ENCODE assay signal across 8 cellular contexts in the genomic region with DNA sequence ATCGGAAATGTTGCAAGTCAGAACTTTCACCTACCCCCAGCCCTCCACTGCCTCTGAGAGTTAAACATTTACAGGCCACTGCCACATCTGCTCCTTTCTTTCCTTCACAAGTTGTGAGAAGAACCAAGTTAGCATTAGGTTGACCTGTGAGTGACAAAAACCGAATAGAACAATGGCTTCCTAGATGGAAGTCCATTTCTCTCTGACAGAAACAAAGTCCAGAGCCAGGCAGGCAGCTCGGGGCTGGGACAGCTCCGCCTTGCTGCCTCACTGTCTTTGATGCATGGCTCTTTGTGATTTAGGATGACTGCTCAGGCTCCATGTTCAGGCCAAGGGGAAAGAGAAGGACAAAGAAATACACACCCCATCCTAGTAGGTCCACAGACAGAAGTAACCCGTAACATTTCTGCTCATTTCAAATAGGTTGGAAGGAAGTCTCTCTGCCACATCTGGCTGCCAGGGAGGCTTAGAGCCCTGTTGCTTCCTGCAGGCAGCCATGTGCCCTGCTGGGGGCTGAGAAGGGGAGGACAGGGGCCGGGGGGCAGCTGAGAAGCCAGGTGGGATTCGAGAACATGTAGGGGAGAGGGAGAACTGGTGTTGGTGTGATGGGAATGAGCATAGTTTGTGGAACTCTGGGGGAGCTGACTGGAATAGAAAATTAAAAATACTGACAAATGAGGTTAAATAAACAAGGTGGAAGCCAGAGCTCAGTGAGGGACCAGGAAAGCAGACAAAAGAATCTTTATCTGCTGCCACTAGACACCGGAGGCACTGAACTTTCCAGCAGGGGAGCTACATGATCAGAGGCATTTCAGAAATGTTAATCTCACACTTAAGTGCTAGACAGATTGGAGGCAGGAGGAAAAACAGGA. TPM values are rescaled to one million over a fixed set of nuclear protein-coding genes. Genes with fewer than 3 reads are reported as not detected.
DNase-seq lines count a peak whose midpoint lies in the region; ATAC-seq, FAIRE-seq and TF ChIP-seq lines count a peak whose summit lies in the region.

No MANE protein-coding gene starts in this region.

- H3K14ac ChIP-seq in mesenchymal stem cell (ENCODE audit: low read length in 2 of 2) = no peak overlapping the region

- ATAC-seq in GM12878 = peak; percentile 37
- no peak for ATAC-seq in effector memory CD8-positive, alpha-beta T cell (replicated peaks)
- ATAC-seq in HG02763 (IDR thresholded peaks at IDR 0.05; ENCODE audit: unreplicated experiment) = no peak

- H3K4me3 ChIP-seq in GM12878 (no peak overlapping the region), mesenchymal stem cell (ENCODE audit: insufficient read depth in 1 of 2, low read depth in 1 of 2, low read length in 2 of 2) (no peak overlapping the region)

- H3K36me3 ChIP-seq in GM12878 (ENCODE audit: control insufficient read depth in 2 of 2, insufficient read depth in 2 of 2, low read length in 1 of 2) = no peaks in the 10 kb centered on the region
- no peaks in the 10 kb centered on the region for H3K36me3 ChIP-seq in mesenchymal stem cell (ENCODE audit: control insufficient read depth in 1 of 2, insufficient read depth in 2 of 2, low read depth in 1 of 2, low read length in 2 of 2)

- H3K4me1 ChIP-seq in GM12878 (ENCODE audit: control insufficient read depth, insufficient read depth, low read length) = peaks cover 37% of the 10 kb centered on the region
- H3K4me1 ChIP-seq in mesenchymal stem cell (ENCODE audit: control insufficient read depth, insufficient read depth, low read depth, low read length) = peaks cover 19% of the 10 kb centered on the region

- H3K9me3 Mint-ChIP-seq in effector memory CD8-positive, alpha-beta T cell = no peaks in the 10 kb centered on the region

- no peaks in the 10 kb centered on the region for H4K20me1 ChIP-seq in GM12878 (ENCODE audit: control insufficient read depth, insufficient read depth)

- TF ChIP-seq RAD21 in Ishikawa (IDR thresholded peaks at IDR 0.05; ENCODE audit: low read depth) (peak; percentile 32), GM12878 (IDR thresholded peaks at IDR 0.05; ENCODE audit: insufficient read depth, low read depth, low read length) (no peak)

- intact Hi-C loops in GM12878 (cut with micrococcal nuclease; ENCODE audit: unreplicated experiment) = no loop called here

- no peak overlapping the region for H3K27ac ChIP-seq in GM12878 (ENCODE audit: control insufficient read depth, insufficient read depth)
- peak overlapping the region; percentile 99 for H3K27ac ChIP-seq in mesenchymal stem cell (ENCODE audit: low read length, poor library complexity, severe bottlenecking)

- no peaks in the 10 kb centered on the region for H3K36me3 Mint-ChIP-seq in effector memory CD8-positive, alpha-beta T cell (ENCODE audit: insufficient read depth)

- peak overlapping the region; percentile 92 to 97 for H2BK12ac ChIP-seq in mesenchymal stem cell (ENCODE audit: low read length in 2 of 2)

- peak overlapping the region; percentile 96 for H4K91ac ChIP-seq in mesenchymal stem cell (ENCODE audit: low read length)

- peak; percentile 99 for TF ChIP-seq EP300 in Ishikawa (IDR thresholded peaks at IDR 0.05; ENCODE audit: borderline replicate concordance)
- TF ChIP-seq EP300 in GM12878 (IDR thresholded peaks at IDR 0.05; ENCODE audit: borderline replicate concordance in 1 of 2, control insufficient read depth in 1 of 2, low read depth in 2 of 2, low read length in 2 of 2) = peak in 1 of 2 experiments; percentile 30; a peak in 1 of 4 replicates

- no peak overlapping the region for H2AFZ ChIP-seq in GM12878 (ENCODE audit: control insufficient read depth, low read depth, low read length)
- peak overlapping the region; percentile 20 for H2AFZ ChIP-seq in mesenchymal stem cell (ENCODE audit: low read depth, low read length)

- BruUV-seq in GM12878 (replicated peaks; lab: Mats Ljungman, UMichigan) = TSS peak; percentile 76

- peak overlapping the region; percentile 80 to 96 for H3K4ac ChIP-seq in mesenchymal stem cell (ENCODE audit: low read depth in 1 of 2, low read length in 2 of 2)

- peaks cover 5% of the 10 kb centered on the region for H3K79me1 ChIP-seq in mesenchymal stem cell (replicated peaks; ENCODE audit: low read length, poor library complexity, severe bottlenecking)

- H3K27me3 ChIP-seq in GM12878 (replicated peaks in 1 of 2; ENCODE audit: control insufficient read depth in 2 of 2, insufficient read depth in 2 of 2, low read length in 1 of 2) (no peaks in the 10 kb centered on the region), mesenchymal stem cell (ENCODE audit: control insufficient read depth in 1 of 2, insufficient read depth in 1 of 2, low read length in 2 of 2) (no peaks in the 10 kb centered on the region)

- H3K4me2 ChIP-seq in GM12878 (ENCODE audit: control insufficient read depth, insufficient read depth) (no peak overlapping the region), mesenchymal stem cell (ENCODE audit: low read length, poor library complexity, severe bottlenecking) (peak overlapping the region; percentile 19)

- no peak overlapping the region for H3K4me3 Mint-ChIP-seq in effector memory CD8-positive, alpha-beta T cell

- CTCF ChIA-PET in GM12878 (lab: Yijun Ruan, JAX) = interaction anchor here (0.7 to 2.7 kb wide), 13 partner anchors 9 to 64 kb away, joined by 3 to 12 read pairs (median 6); partner anchors contain the start of gene IER3

- POLR2A ChIA-PET in GM12878 (lab: Charles Lee) = interaction anchor here (0.6 to 4.2 kb wide), 15 partner anchors 15 to 149 kb away, joined by 3 to 49 read pairs (median 4); partner anchors contain the start of genes FLOT1 and MDC1

- peak overlapping the region; percentile 82 for H2BK15ac ChIP-seq in mesenchymal stem cell (ENCODE audit: low read depth, poor library complexity, severe bottlenecking)

- no peak for TF ChIP-seq CTCF in GM12878 (IDR thresholded peaks at IDR 0.05 in 2 of 3, conservative IDR thresholded peaks at IDR 0.05 in 1 of 3; ENCODE audit: control insufficient read depth in 2 of 3, extremely low read depth in 1 of 3, insufficient read depth in 1 of 3, low read depth in 3 of 3, low read length in 3 of 3)

- TF ChIP-seq POLR2A in GM12878 (IDR thresholded peaks at IDR 0.05; ENCODE audit: low read depth, low read length) = no peak

- H2BK5ac ChIP-seq in mesenchymal stem cell (ENCODE audit: low read depth, low read length, poor library complexity, severe bottlenecking) = peak overlapping the region; percentile 100

- peak; percentile 98 for FAIRE-seq in G401.6 (lab: Jason Lieb, UNC)
- no peak for FAIRE-seq in GM12878 (lab: Jason Lieb, UNC)

- WGBS in GM12878 (ENCODE audit: insufficient coverage, insufficient replicate concordance, low lambda C conversion rate, missing lambda C conversion rate) = 46% methylated on average over 8 of the region's 8 CpGs
- 29% methylated on average over 7 of the region's 8 CpGs for WGBS in mesenchymal stem cell

- no peak overlapping the region for H3K23ac ChIP-seq in mesenchymal stem cell (ENCODE audit: low read length in 2 of 2)

- peak overlapping the region; percentile 86 for H2BK120ac ChIP-seq in mesenchymal stem cell (ENCODE audit: low read depth, low read length)

- H3K9me3 ChIP-seq in GM12878 (replicated peaks; ENCODE audit: control insufficient read depth, insufficient read depth, low read length) (no peaks in the 10 kb centered on the region; the same call in 2 of the 3 replicates), mesenchymal stem cell (ENCODE audit: control insufficient read depth, low read length) (no peaks in the 10 kb centered on the region)

- SMC1A ChIA-PET in GM12878 (lab: Charles Lee; ENCODE audit: uncharacterized antibody, unreplicated experiment) = interaction anchor here (0.8 to 9.7 kb wide), 10 partner anchors 18 to 63 kb away, joined by 3 to 217 read pairs (median 6); partner anchors contain the start of gene FLOT1

- H4K8ac ChIP-seq in mesenchymal stem cell (ENCODE audit: low read length) = peak overlapping the region; percentile 95

- in situ Hi-C loops in GM12878 (cut with MboI) = no loop called here

- H3K79me2 ChIP-seq in GM12878 (ENCODE audit: control insufficient read depth, insufficient read depth, low read length) = no peaks in the 10 kb centered on the region

- DNase-seq in GM12878 (ENCODE audit: low read depth, low spot score) (peak; percentile 66), mesenchymal stem cell (peak; percentile 41), T-helper 9 cell (no peak), RPMI8226 (no peak)
- DNase-seq in effector memory CD8-positive, alpha-beta T cell = no peak

- H3K18ac ChIP-seq in mesenchymal stem cell (ENCODE audit: low read depth in 1 of 2, low read length in 2 of 2) = peak overlapping the region; percentile 73 to 83

- RAD21 ChIA-PET in GM12878 (lab: Charles Lee; ENCODE audit: unreplicated experiment) = interaction anchor here (0.7 to 2.7 kb wide), 10 partner anchors 11 to 85 kb away, joined by 3 to 19 read pairs (median 4); partner anchors contain the start of gene FLOT1

- H3K4me1 Mint-ChIP-seq in effector memory CD8-positive, alpha-beta T cell (ENCODE audit: low read depth in 2 of 2) = peaks cover 13 to 14% of the 10 kb centered on the region in 2 donors

- H3K9ac ChIP-seq in GM12878 (ENCODE audit: control insufficient read depth, insufficient read depth, low read length) (no peak overlapping the region), mesenchymal stem cell (ENCODE audit: low read length) (no peak overlapping the region)

- no peak overlapping the region for H3K27ac Mint-ChIP-seq in effector memory CD8-positive, alpha-beta T cell

- peak overlapping the region; percentile 98 for H2AK5ac ChIP-seq in mesenchymal stem cell (ENCODE audit: low read length, severe bottlenecking)

- peaks cover 0 to 8% of the 10 kb centered on the region in 2 donors for H3K27me3 Mint-ChIP-seq in effector memory CD8-positive, alpha-beta T cell

RNA-seq across cellular contexts. Expression of gene IER3, which starts 19.5 kb away (rescaled TPM):
- 22.9 and 23.9 TPM in 2 replicates for total RNA-seq in GM12878 (2013; cell fraction: nucleolus; rRNA removed)
- total RNA-seq in GM12878 (2014; rRNA removed) (67.2 and 71.6 TPM in 2 replicates), GM12878 (2014; rRNA removed; fragmentation: Illumina TruSeq; extraction: Trizol) (42.0 and 43.2 TPM in 2 replicates), GM12878 (2021) (65.8 and 80.7 TPM in 2 replicates)
- polyA plus RNA-seq in GM12878 (2011; ENCODE audit: low read depth) = 10.6 TPM
- polyA plus RNA-seq in GM12878 (2011; rRNA removed) (100 and 104 TPM in 2 replicates), GM12878 (2014; fragmentation: Illumina TruSeq; extraction: Trizol) (8.3 and 22.5 TPM in 2 replicates), GM12878 (2014; fragmentation: Nextera tagmentation; extraction: Ambion mirVana) (1 to 10 TPM; 1.9 to 7.3 TPM), GM12878 (2014; rRNA removed) (63.8 and 71.6 TPM in 2 replicates), GM12878 (2016; fragmentation: Nextera tagmentation; extraction: Ambion mirVana) (10 to 100 TPM; 16.1 to 19.5 TPM)
- 96.0 and 101 TPM in 2 replicates for polyA plus RNA-seq in GM12878 (2011; cell fraction: cytosol; rRNA removed)
- 183 and 184 TPM in 2 replicates for polyA plus RNA-seq in GM12878 (2011; cell fraction: nucleus; rRNA removed)
- 21.4 and 31.8 TPM in 2 replicates for polyA plus RNA-seq in GM12878 (2012)
- 63.6 and 100 TPM in 2 replicates for polyA minus RNA-seq in GM12878 (2011; rRNA and poly(A)+ RNA removed)
- polyA minus RNA-seq in GM12878 (2011; cell fraction: cytosol; rRNA and poly(A)+ RNA removed) = 102 and 106 TPM in 2 replicates
- 70.4 and 103 TPM in 2 replicates for polyA minus RNA-seq in GM12878 (2011; cell fraction: nucleus; rRNA and poly(A)+ RNA removed)
- polyA plus RNA-seq in mesenchymal stem cell (2013, experiment 1 of 2) = 220 TPM
- polyA plus RNA-seq in mesenchymal stem cell (2013, experiment 2 of 2) = 207 TPM

RNA-seq across cellular contexts. Expression of gene FLOT1, which starts 21.4 kb away (rescaled TPM):
- 83.3 and 102 TPM in 2 replicates for total RNA-seq in GM12878 (2013; cell fraction: nucleolus; rRNA removed)
- total RNA-seq in GM12878 (2014; rRNA removed) (98.4 and 102 TPM in 2 replicates), GM12878 (2014; rRNA removed; fragmentation: Illumina TruSeq; extraction: Trizol) (71.2 and 73.6 TPM in 2 replicates), GM12878 (2021) (111 and 115 TPM in 2 replicates)
- polyA plus RNA-seq in GM12878 (2011; ENCODE audit: low read depth) = 57.9 TPM
- polyA plus RNA-seq in GM12878 (2011; rRNA removed) (113 and 153 TPM in 2 replicates), GM12878 (2014; fragmentation: Illumina TruSeq; extraction: Trizol) (102 and 112 TPM in 2 replicates), GM12878 (2014; fragmentation: Nextera tagmentation; extraction: Ambion mirVana) (10 to 100 TPM; 12.3 to 16.8 TPM), GM12878 (2014; rRNA removed) (140 and 153 TPM in 2 replicates), GM12878 (2016; fragmentation: Nextera tagmentation; extraction: Ambion mirVana) (100 to 1,000 TPM; 114 to 119 TPM)
- 161 and 169 TPM in 2 replicates for polyA plus RNA-seq in GM12878 (2011; cell fraction: cytosol; rRNA removed)
- polyA plus RNA-seq in GM12878 (2011; cell fraction: nucleus; rRNA removed) = 189 and 204 TPM in 2 replicates
- 103 and 110 TPM in 2 replicates for polyA plus RNA-seq in GM12878 (2012)
- 106 and 129 TPM in 2 replicates for polyA minus RNA-seq in GM12878 (2011; rRNA and poly(A)+ RNA removed)
- polyA minus RNA-seq in GM12878 (2011; cell fraction: cytosol; rRNA and poly(A)+ RNA removed) = 45.0 and 45.6 TPM in 2 replicates
- 64.8 and 96.5 TPM in 2 replicates for polyA minus RNA-seq in GM12878 (2011; cell fraction: nucleus; rRNA and poly(A)+ RNA removed)
- polyA plus RNA-seq in mesenchymal stem cell (2013, experiment 1 of 2) = 120 TPM
- 118 TPM for polyA plus RNA-seq in mesenchymal stem cell (2013, experiment 2 of 2)

RNA-seq across cellular contexts. Expression of gene TUBB, which starts 43.7 kb away (rescaled TPM):
- 180 and 186 TPM in 2 replicates for total RNA-seq in GM12878 (2013; cell fraction: nucleolus; rRNA removed)
- total RNA-seq in GM12878 (2014; rRNA removed) (1,600 and 1,662 TPM in 2 replicates), GM12878 (2014; rRNA removed; fragmentation: Illumina TruSeq; extraction: Trizol) (1,225 and 1,242 TPM in 2 replicates), GM12878 (2021) (1,685 and 1,700 TPM in 2 replicates)
- polyA plus RNA-seq in GM12878 (2011; ENCODE audit: low read depth) = 770 TPM
- polyA plus RNA-seq in GM12878 (2011; rRNA removed) (1,703 and 2,596 TPM in 2 replicates), GM12878 (2014; fragmentation: Illumina TruSeq; extraction: Trizol) (2,402 and 3,052 TPM in 2 replicates), GM12878 (2014; fragmentation: Nextera tagmentation; extraction: Ambion mirVana) (1,000 to 10,000 TPM; 1,039 to 1,376 TPM), GM12878 (2014; rRNA removed) (2,367 and 2,490 TPM in 2 replicates), GM12878 (2016; fragmentation: Nextera tagmentation; extraction: Ambion mirVana) (1,000 to 10,000 TPM; 1,510 to 1,651 TPM)
- 2,686 and 3,225 TPM in 2 replicates for polyA plus RNA-seq in GM12878 (2011; cell fraction: cytosol; rRNA removed)
- polyA plus RNA-seq in GM12878 (2011; cell fraction: nucleus; rRNA removed) = 1,113 and 1,357 TPM in 2 replicates
- polyA plus RNA-seq in GM12878 (2012) = 828 and 941 TPM in 2 replicates
- polyA minus RNA-seq in GM12878 (2011; rRNA and poly(A)+ RNA removed) = 2,195 and 2,964 TPM in 2 replicates
- 626 and 717 TPM in 2 replicates for polyA minus RNA-seq in GM12878 (2011; cell fraction: cytosol; rRNA and poly(A)+ RNA removed)
- 193 and 357 TPM in 2 replicates for polyA minus RNA-seq in GM12878 (2011; cell fraction: nucleus; rRNA and poly(A)+ RNA removed)
- 839 TPM for polyA plus RNA-seq in mesenchymal stem cell (2013, experiment 1 of 2)
- polyA plus RNA-seq in mesenchymal stem cell (2013, experiment 2 of 2) = 819 TPM

RNA-seq across cellular contexts. Expression of gene MDC1, which starts 46.8 kb away (rescaled TPM):
- 15.3 and 21.3 TPM in 2 replicates for total RNA-seq in GM12878 (2013; cell fraction: nucleolus; rRNA removed)
- total RNA-seq in GM12878 (2014; rRNA removed) (11.9 and 12.9 TPM in 2 replicates), GM12878 (2014; rRNA removed; fragmentation: Illumina TruSeq; extraction: Trizol) (12.4 and 12.5 TPM in 2 replicates), GM12878 (2021) (62.5 and 66.9 TPM in 2 replicates)
- 30.8 TPM for polyA plus RNA-seq in GM12878 (2011; ENCODE audit: low read depth)
- polyA plus RNA-seq in GM12878 (2011; rRNA removed) (6.8 and 14.8 TPM in 2 replicates), GM12878 (2014; fragmentation: Illumina TruSeq; extraction: Trizol) (52.7 and 53.6 TPM in 2 replicates), GM12878 (2014; fragmentation: Nextera tagmentation; extraction: Ambion mirVana) (1 to 10 TPM; 5.1 to 6.5 TPM), GM12878 (2014; rRNA removed) (30.1 and 33.3 TPM in 2 replicates), GM12878 (2016; fragmentation: Nextera tagmentation; extraction: Ambion mirVana) (10 to 100 TPM; 31.1 to 36.2 TPM)
- polyA plus RNA-seq in GM12878 (2011; cell fraction: cytosol; rRNA removed) = 18.4 and 23.7 TPM in 2 replicates
- polyA plus RNA-seq in GM12878 (2011; cell fraction: nucleus; rRNA removed) = 68.0 and 73.9 TPM in 2 replicates
- polyA plus RNA-seq in GM12878 (2012) = 36.6 and 43.4 TPM in 2 replicates
- 17.6 and 22.5 TPM in 2 replicates for polyA minus RNA-seq in GM12878 (2011; rRNA and poly(A)+ RNA removed)
- 8.5 and 20.0 TPM in 2 replicates for polyA minus RNA-seq in GM12878 (2011; cell fraction: cytosol; rRNA and poly(A)+ RNA removed)
- polyA minus RNA-seq in GM12878 (2011; cell fraction: nucleus; rRNA and poly(A)+ RNA removed) = 7.4 and 14.4 TPM in 2 replicates
- 9.8 TPM for polyA plus RNA-seq in mesenchymal stem cell (2013, experiment 1 of 2)
- 8.6 TPM for polyA plus RNA-seq in mesenchymal stem cell (2013, experiment 2 of 2)

Comparison
In these comparisons a context has a peak if more than half of its experiments do, and no peak if none do; other contexts are left out.
1. DNase-seq: peak in GM12878 (single experiment) and mesenchymal stem cell (single experiment); none in effector memory CD8-positive, alpha-beta T cell (0 of 3), T-helper 9 cell (single experiment) and RPMI8226 (single experiment).